In the genomic region with DNA sequence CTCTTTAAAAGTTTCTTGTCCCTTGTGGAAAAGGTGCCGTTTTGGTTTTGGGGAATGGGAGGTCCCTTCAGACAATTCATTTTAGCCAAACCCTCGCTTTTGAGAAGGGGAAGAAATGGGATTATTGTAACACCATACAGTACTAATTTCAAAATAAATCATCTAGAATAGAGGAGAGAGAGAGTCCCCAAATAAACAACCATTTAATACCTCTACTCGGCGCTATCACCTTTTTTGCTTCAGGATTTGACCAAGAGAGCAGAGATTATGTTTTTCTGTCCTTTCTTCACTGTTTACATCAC, we compare ENCODE assay signal across 1 cellular context.
TF ChIP-seq lines count a peak whose summit lies in the region.

No MANE protein-coding gene starts in this region.

TF ChIP-seq in K562, 482 proteins besides CTCF, POLR2A, EP300 and RAD21 (continued from another document):
- TF ChIP-seq, protein P1, sequence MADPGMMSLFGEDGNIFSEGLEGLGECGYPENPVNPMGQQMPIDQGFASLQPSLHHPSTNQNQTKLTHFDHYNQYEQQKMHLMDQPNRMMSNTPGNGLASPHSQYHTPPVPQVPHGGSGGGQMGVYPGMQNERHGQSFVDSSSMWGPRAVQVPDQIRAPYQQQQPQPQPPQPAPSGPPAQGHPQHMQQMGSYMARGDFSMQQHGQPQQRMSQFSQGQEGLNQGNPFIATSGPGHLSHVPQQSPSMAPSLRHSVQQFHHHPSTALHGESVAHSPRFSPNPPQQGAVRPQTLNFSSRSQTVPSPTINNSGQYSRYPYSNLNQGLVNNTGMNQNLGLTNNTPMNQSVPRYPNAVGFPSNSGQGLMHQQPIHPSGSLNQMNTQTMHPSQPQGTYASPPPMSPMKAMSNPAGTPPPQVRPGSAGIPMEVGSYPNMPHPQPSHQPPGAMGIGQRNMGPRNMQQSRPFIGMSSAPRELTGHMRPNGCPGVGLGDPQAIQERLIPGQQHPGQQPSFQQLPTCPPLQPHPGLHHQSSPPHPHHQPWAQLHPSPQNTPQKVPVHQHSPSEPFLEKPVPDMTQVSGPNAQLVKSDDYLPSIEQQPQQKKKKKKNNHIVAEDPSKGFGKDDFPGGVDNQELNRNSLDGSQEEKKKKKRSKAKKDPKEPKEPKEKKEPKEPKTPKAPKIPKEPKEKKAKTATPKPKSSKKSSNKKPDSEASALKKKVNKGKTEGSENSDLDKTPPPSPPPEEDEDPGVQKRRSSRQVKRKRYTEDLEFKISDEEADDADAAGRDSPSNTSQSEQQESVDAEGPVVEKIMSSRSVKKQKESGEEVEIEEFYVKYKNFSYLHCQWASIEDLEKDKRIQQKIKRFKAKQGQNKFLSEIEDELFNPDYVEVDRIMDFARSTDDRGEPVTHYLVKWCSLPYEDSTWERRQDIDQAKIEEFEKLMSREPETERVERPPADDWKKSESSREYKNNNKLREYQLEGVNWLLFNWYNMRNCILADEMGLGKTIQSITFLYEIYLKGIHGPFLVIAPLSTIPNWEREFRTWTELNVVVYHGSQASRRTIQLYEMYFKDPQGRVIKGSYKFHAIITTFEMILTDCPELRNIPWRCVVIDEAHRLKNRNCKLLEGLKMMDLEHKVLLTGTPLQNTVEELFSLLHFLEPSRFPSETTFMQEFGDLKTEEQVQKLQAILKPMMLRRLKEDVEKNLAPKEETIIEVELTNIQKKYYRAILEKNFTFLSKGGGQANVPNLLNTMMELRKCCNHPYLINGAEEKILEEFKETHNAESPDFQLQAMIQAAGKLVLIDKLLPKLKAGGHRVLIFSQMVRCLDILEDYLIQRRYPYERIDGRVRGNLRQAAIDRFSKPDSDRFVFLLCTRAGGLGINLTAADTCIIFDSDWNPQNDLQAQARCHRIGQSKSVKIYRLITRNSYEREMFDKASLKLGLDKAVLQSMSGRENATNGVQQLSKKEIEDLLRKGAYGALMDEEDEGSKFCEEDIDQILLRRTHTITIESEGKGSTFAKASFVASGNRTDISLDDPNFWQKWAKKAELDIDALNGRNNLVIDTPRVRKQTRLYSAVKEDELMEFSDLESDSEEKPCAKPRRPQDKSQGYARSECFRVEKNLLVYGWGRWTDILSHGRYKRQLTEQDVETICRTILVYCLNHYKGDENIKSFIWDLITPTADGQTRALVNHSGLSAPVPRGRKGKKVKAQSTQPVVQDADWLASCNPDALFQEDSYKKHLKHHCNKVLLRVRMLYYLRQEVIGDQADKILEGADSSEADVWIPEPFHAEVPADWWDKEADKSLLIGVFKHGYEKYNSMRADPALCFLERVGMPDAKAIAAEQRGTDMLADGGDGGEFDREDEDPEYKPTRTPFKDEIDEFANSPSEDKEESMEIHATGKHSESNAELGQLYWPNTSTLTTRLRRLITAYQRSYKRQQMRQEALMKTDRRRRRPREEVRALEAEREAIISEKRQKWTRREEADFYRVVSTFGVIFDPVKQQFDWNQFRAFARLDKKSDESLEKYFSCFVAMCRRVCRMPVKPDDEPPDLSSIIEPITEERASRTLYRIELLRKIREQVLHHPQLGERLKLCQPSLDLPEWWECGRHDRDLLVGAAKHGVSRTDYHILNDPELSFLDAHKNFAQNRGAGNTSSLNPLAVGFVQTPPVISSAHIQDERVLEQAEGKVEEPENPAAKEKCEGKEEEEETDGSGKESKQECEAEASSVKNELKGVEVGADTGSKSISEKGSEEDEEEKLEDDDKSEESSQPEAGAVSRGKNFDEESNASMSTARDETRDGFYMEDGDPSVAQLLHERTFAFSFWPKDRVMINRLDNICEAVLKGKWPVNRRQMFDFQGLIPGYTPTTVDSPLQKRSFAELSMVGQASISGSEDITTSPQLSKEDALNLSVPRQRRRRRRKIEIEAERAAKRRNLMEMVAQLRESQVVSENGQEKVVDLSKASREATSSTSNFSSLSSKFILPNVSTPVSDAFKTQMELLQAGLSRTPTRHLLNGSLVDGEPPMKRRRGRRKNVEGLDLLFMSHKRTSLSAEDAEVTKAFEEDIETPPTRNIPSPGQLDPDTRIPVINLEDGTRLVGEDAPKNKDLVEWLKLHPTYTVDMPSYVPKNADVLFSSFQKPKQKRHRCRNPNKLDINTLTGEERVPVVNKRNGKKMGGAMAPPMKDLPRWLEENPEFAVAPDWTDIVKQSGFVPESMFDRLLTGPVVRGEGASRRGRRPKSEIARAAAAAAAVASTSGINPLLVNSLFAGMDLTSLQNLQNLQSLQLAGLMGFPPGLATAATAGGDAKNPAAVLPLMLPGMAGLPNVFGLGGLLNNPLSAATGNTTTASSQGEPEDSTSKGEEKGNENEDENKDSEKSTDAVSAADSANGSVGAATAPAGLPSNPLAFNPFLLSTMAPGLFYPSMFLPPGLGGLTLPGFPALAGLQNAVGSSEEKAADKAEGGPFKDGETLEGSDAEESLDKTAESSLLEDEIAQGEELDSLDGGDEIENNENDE (IDR thresholded peaks at IDR 0.05; ENCODE audit: low read depth, low read length) = no peak
- TF ChIP-seq ZNF395 (CRISPR knock-in tag; IDR thresholded peaks at IDR 0.05) = peak; percentile 4; the same call in 1 of the 2 replicates
- no peak for TF ChIP-seq ZNF174 (CRISPR knock-in tag; IDR thresholded peaks at IDR 0.05)
- peak; percentile 69; the same call in 1 of the 2 replicates for TF ChIP-seq E2F1 (CRISPR knock-in tag; IDR thresholded peaks at IDR 0.05)
- 0 out of 2 replicates have a peak, but pooled peaks have one; percentile 25 for TF ChIP-seq ZNF644 (tag; IDR thresholded peaks at IDR 0.05; ENCODE audit: low read depth)
- no peak for TF ChIP-seq ZKSCAN1 (IDR thresholded peaks at IDR 0.05; ENCODE audit: low read depth, low read length)
- TF ChIP-seq SMARCE1 (IDR thresholded peaks at IDR 0.05) = no peak
- TF ChIP-seq ZNF584 (CRISPR knock-in tag; IDR thresholded peaks at IDR 0.05; ENCODE audit: low read depth) = 0 out of 2 replicates have a peak, but pooled peaks have one; percentile 67
- TF ChIP-seq CUX1 (CRISPR knock-in tag; IDR thresholded peaks at IDR 0.05) = 0 out of 2 replicates have a peak, but pooled peaks have one; percentile 54
- TF ChIP-seq ZNF197 (CRISPR knock-in tag; IDR thresholded peaks at IDR 0.05; ENCODE audit: low read depth) = peak; percentile 30; the same call in 1 of the 2 replicates
- no peak for TF ChIP-seq TCF3 (CRISPR knock-in tag; IDR thresholded peaks at IDR 0.05)
